In genomic region chr5:159217236-159217635, GRCh38 we compare ENCODE assay signal across 24 cellular contexts. TPM values are rescaled to one million over a fixed set of nuclear protein-coding genes. Genes with fewer than 3 reads are reported as not detected.
DNase-seq lines count a peak whose midpoint lies in the region; ATAC-seq, FAIRE-seq and TF ChIP-seq lines count a peak whose summit lies in the region.
"Had no signal": no experiment of that assay in that cellular context is flagged by ENCODE, and none has a peak within 500 bp of the region (broad histone marks: within the 10 kb centered on the region; RNA-seq: fewer than 3 reads in every experiment).

No MANE protein-coding gene starts in this region.

- H3K4me1 Mint-ChIP-seq in MCF 10A (ENCODE audit: insufficient read depth, unreplicated experiment) = peaks cover 69% of the 10 kb centered on the region
- peaks cover 19 to 21% of the 10 kb centered on the region in 2 donors for H3K4me1 Mint-ChIP-seq in natural killer cell treated with Interleukin-12 subunit alpha and Interleukin-12 subunit beta and Interleukin-15 and Interleukin-18, amount 100 ng/mL, for 72 hours (ENCODE audit: low read depth in 2 of 2)

- H3K79me2 ChIP-seq in GM12878 (ENCODE audit: control insufficient read depth, insufficient read depth, low read length) = no peaks in the 10 kb centered on the region

- no peak overlapping the region for H3K4me3 Mint-ChIP-seq in MCF 10A (ENCODE audit: unreplicated experiment)
- no peak overlapping the region for H3K4me3 Mint-ChIP-seq in natural killer cell treated with Interleukin-12 subunit alpha and Interleukin-12 subunit beta and Interleukin-15 and Interleukin-18, amount 100 ng/mL, for 72 hours
- H3K4me3 Mint-ChIP-seq: CD4-positive, alpha-beta T cell had no signal

- ATAC-seq in RWPE2 (ENCODE audit: low read depth) (no peak), GM12878 (peak; percentile 26)
- ATAC-seq in natural killer cell treated with Interleukin-12 subunit alpha and Interleukin-12 subunit beta and Interleukin-15 and Interleukin-18, amount 100 ng/mL, for 72 hours = peak; percentile 70 to 74
- ATAC-seq: HCT116, Panc1 had no signal

- no peaks in the 10 kb centered on the region for H4K20me1 ChIP-seq in GM12878 (ENCODE audit: control insufficient read depth, insufficient read depth)
- H4K20me1 ChIP-seq: BLaER1 treated with 17β-estradiol and CSF1 and Interleukin-3, amounts not matched to agents 10 nM and 100 nM had no signal

- TF ChIP-seq POLR2A in breast epithelium (IDR thresholded peaks at IDR 0.05) = no peak
- TF ChIP-seq POLR2A in GM12878 (IDR thresholded peaks at IDR 0.05; ENCODE audit: low read depth, low read length) = no peak

- in situ Hi-C loops in GM12878 (cut with MboI) = no loop called here

- H3K27me3 ChIP-seq in breast epithelium (no peaks in the 10 kb centered on the region), RWPE2 (ENCODE audit: insufficient read depth, poor library complexity, severe bottlenecking) (no peaks in the 10 kb centered on the region), GM12878 (replicated peaks in 1 of 2; ENCODE audit: control insufficient read depth in 2 of 2, insufficient read depth in 2 of 2, low read length in 1 of 2) (no peaks in the 10 kb centered on the region)
- H3K27me3 ChIP-seq: BLaER1 treated with 17β-estradiol and CSF1 and Interleukin-3, amounts not matched to agents 10 nM and 100 nM had no signal

- no peak overlapping the region for H3K4me2 ChIP-seq in GM12878 (ENCODE audit: control insufficient read depth, insufficient read depth)
- H3K4me2 ChIP-seq: A549; BLaER1 treated with 17β-estradiol and CSF1 and Interleukin-3, amounts not matched to agents 10 nM and 100 nM had no signal

- no peak for TF ChIP-seq RAD21 in GM12878 (IDR thresholded peaks at IDR 0.05; ENCODE audit: insufficient read depth, low read depth, low read length)

- no peak overlapping the region for H2AFZ ChIP-seq in GM12878 (ENCODE audit: control insufficient read depth, low read depth, low read length)

- RAD21 ChIA-PET in GM12878 (lab: Charles Lee; ENCODE audit: unreplicated experiment) = no interaction called here

- H3K9me3 Mint-ChIP-seq in MCF 10A (ENCODE audit: unreplicated experiment) = no peaks in the 10 kb centered on the region
- H3K9me3 Mint-ChIP-seq in natural killer cell treated with Interleukin-12 subunit alpha and Interleukin-12 subunit beta and Interleukin-15 and Interleukin-18, amount 100 ng/mL, for 72 hours = no peaks in the 10 kb centered on the region
- H3K9me3 Mint-ChIP-seq: CD4-positive, alpha-beta T cell had no signal

- no peak overlapping the region for H3K9ac ChIP-seq in GM12878 (ENCODE audit: control insufficient read depth, insufficient read depth, low read length)
- H3K9ac ChIP-seq: BLaER1 treated with 17β-estradiol and CSF1 and Interleukin-3, amounts not matched to agents 10 nM and 100 nM had no signal

- 47% methylated on average over 2 of the region's 2 CpGs for WGBS in GM12878 (ENCODE audit: insufficient coverage, insufficient replicate concordance, low lambda C conversion rate, missing lambda C conversion rate)

- peaks cover 8% of the 10 kb centered on the region for H3K36me3 Mint-ChIP-seq in MCF 10A (ENCODE audit: insufficient read depth, unreplicated experiment)
- H3K36me3 Mint-ChIP-seq in natural killer cell treated with Interleukin-12 subunit alpha and Interleukin-12 subunit beta and Interleukin-15 and Interleukin-18, amount 100 ng/mL, for 72 hours = no peaks in the 10 kb centered on the region

- DNase-seq in MCF 10A (ENCODE audit: unreplicated experiment) = no peak
- DNase-seq in breast epithelium (ENCODE audit: low spot score in 2 of 2) = no peak
- DNase-seq in RWPE2 (ENCODE audit: low spot score) = no peak
- DNase-seq in GM12878 (ENCODE audit: low read depth, low spot score) = no peak
- no peak for DNase-seq in natural killer cell treated with Interleukin-12 subunit alpha and Interleukin-12 subunit beta and Interleukin-15 and Interleukin-18, amount 100 ng/mL, for 72 hours (ENCODE audit: low spot score)
- no peak for DNase-seq in superior temporal gyrus (ENCODE audit: extremely low spot score)
- DNase-seq in COLO829 (ENCODE audit: low spot score) = no peak
- no peak for DNase-seq in NOMO-1 (lab: John Stamatoyannopoulos, UW; ENCODE audit: unreplicated experiment in 2 of 2)
- DNase-seq: AML-193; CD4-positive, alpha-beta T cell; COR-L47; Karpas-422; NCI-H1092 treated with DMSO at 0.1 percent for 48 hours; NCI-H1436; NCI-H187; NCI-H2081 treated with DMSO at 0.1 percent for 48 hours; NCI-H446 treated with DMSO at 0.1 percent for 48 hours; NCI-H526; SHP77 treated with DMSO at 0.1 percent for 48 hours had no signal

- H3K4me1 ChIP-seq in breast epithelium (peaks cover 0 to 3% of the 10 kb centered on the region in 2 donors), RWPE2 (ENCODE audit: insufficient read depth, poor library complexity, severe bottlenecking) (peaks cover 49% of the 10 kb centered on the region), GM12878 (ENCODE audit: control insufficient read depth, insufficient read depth, low read length) (no peaks in the 10 kb centered on the region)

- no peak for FAIRE-seq in GM12878 (lab: Jason Lieb, UNC)
- FAIRE-seq: A549 had no signal

- H3K4me3 ChIP-seq in breast epithelium (no peak overlapping the region), RWPE2 (ENCODE audit: severe bottlenecking) (no peak overlapping the region), GM12878 (no peak overlapping the region)
- H3K4me3 ChIP-seq: A549; BLaER1 treated with 17β-estradiol and CSF1 and Interleukin-3, amounts not matched to agents 10 nM and 100 nM had no signal

- POLR2A ChIA-PET in MCF 10A (lab: Yijun Ruan, JAX) (interaction anchor here (0.6 to 11.7 kb wide), 13 partner anchors 7 to 1156 kb away, joined by 3 to 234 read pairs (median 6); partner anchors contain the start of gene UBLCP1), GM12878 (lab: Charles Lee) (interaction anchor here (0.5 kb wide), 1 partner anchor 21 kb away, joined by 3 read pairs; no protein-coding TSS in a partner anchor)

- intact Hi-C loops in MCF 10A (cut with micrococcal nuclease) (no loop called here), breast epithelium (cut with DNase I; ENCODE audit: low total_unique reads) (no loop called here), GM12878 (cut with micrococcal nuclease; ENCODE audit: unreplicated experiment) (no loop called here)

- SMC1A ChIA-PET in GM12878 (lab: Charles Lee; ENCODE audit: uncharacterized antibody, unreplicated experiment) = interaction anchor here (0.6 to 3.1 kb wide), 5 partner anchors 9 to 72 kb away, joined by 3 to 9 read pairs (median 3); no protein-coding TSS in a partner anchor

- no peaks in the 10 kb centered on the region for H3K36me3 ChIP-seq in breast epithelium
- no peaks in the 10 kb centered on the region for H3K36me3 ChIP-seq in RWPE2 (ENCODE audit: low read depth)
- no peaks in the 10 kb centered on the region for H3K36me3 ChIP-seq in GM12878 (ENCODE audit: control insufficient read depth in 2 of 2, insufficient read depth in 2 of 2, low read length in 1 of 2)
- H3K36me3 ChIP-seq: BLaER1 treated with 17β-estradiol and CSF1 and Interleukin-3, amounts not matched to agents 10 nM and 100 nM had no signal

- CTCF ChIA-PET in MCF 10A (lab: Yijun Ruan, JAX) (interaction anchor here (0.6 to 4.1 kb wide), 10 partner anchors 8 to 67 kb away, joined by 3 to 18 read pairs (median 6); no protein-coding TSS in a partner anchor), GM12878 (lab: Yijun Ruan, JAX) (no interaction called here)

- no peak for TF ChIP-seq CTCF in MCF 10A (IDR thresholded peaks at IDR 0.05; ENCODE audit: unreplicated experiment)
- TF ChIP-seq CTCF in breast epithelium (IDR thresholded peaks at IDR 0.05) = no peak
- no peak for TF ChIP-seq CTCF in RWPE2 (IDR thresholded peaks at IDR 0.05; ENCODE audit: poor library complexity, severe bottlenecking)
- TF ChIP-seq CTCF in GM12878 (IDR thresholded peaks at IDR 0.05 in 2 of 3, conservative IDR thresholded peaks at IDR 0.05 in 1 of 3; ENCODE audit: control insufficient read depth in 2 of 3, extremely low read depth in 1 of 3, insufficient read depth in 1 of 3, low read depth in 3 of 3, low read length in 3 of 3) = no peak

- no peak for TF ChIP-seq EP300 in GM12878 (IDR thresholded peaks at IDR 0.05; ENCODE audit: borderline replicate concordance in 1 of 2, control insufficient read depth in 1 of 2, low read depth in 2 of 2, low read length in 2 of 2)

- BruUV-seq in MCF 10A (replicated peaks; lab: Mats Ljungman, UMichigan) = no TSS peak
- no TSS peak for BruUV-seq in GM12878 (replicated peaks; lab: Mats Ljungman, UMichigan)

- H3K27ac Mint-ChIP-seq in MCF 10A (ENCODE audit: low read depth, unreplicated experiment) = peak overlapping the region; percentile 41
- peak overlapping the region in 1 of 2 donors; percentile 6 for H3K27ac Mint-ChIP-seq in natural killer cell treated with Interleukin-12 subunit alpha and Interleukin-12 subunit beta and Interleukin-15 and Interleukin-18, amount 100 ng/mL, for 72 hours
- H3K27ac Mint-ChIP-seq: CD4-positive, alpha-beta T cell had no signal

- no peaks in the 10 kb centered on the region for H3K9me3 ChIP-seq in breast epithelium
- no peaks in the 10 kb centered on the region for H3K9me3 ChIP-seq in RWPE2 (ENCODE audit: severe bottlenecking)
- no peaks in the 10 kb centered on the region for H3K9me3 ChIP-seq in GM12878 (replicated peaks; ENCODE audit: control insufficient read depth, insufficient read depth, low read length)
- H3K9me3 ChIP-seq: A549; BLaER1 treated with 17β-estradiol and CSF1 and Interleukin-3, amounts not matched to agents 10 nM and 100 nM had no signal

- no peaks in the 10 kb centered on the region for H3K27me3 Mint-ChIP-seq in MCF 10A (ENCODE audit: insufficient read depth, unreplicated experiment)
- H3K27me3 Mint-ChIP-seq in natural killer cell treated with Interleukin-12 subunit alpha and Interleukin-12 subunit beta and Interleukin-15 and Interleukin-18, amount 100 ng/mL, for 72 hours = peaks cover 11 to 12% of the 10 kb centered on the region in 2 donors
- H3K27me3 Mint-ChIP-seq: CD4-positive, alpha-beta T cell had no signal

- no peak overlapping the region for H3K27ac ChIP-seq in breast epithelium
- H3K27ac ChIP-seq in RWPE2 (ENCODE audit: poor library complexity, severe bottlenecking) = peak overlapping the region; percentile 0
- H3K27ac ChIP-seq in GM12878 (ENCODE audit: control insufficient read depth, insufficient read depth) = no peak overlapping the region
- H3K27ac ChIP-seq: BLaER1 treated with 17β-estradiol and CSF1 and Interleukin-3, amounts not matched to agents 10 nM and 100 nM; RWPE1 had no signal

RNA-seq across cellular contexts. Expression of gene RNF145, which starts 7.9 kb away (rescaled TPM):
- total RNA-seq in MCF 10A (2022) = 122 and 157 TPM in 2 replicates
- 10 to 100 TPM; 40.5 to 68.2 (median 41.3) TPM for total RNA-seq in breast epithelium
- 94.8 and 97.9 TPM in 2 replicates for total RNA-seq in GM12878 (2013; cell fraction: nucleolus; rRNA removed)
- 46.6 and 54.6 TPM in 2 replicates for total RNA-seq in GM12878 (2014; rRNA removed)
- 29.7 and 29.9 TPM in 2 replicates for total RNA-seq in GM12878 (2014; rRNA removed; fragmentation: Illumina TruSeq; extraction: Trizol)
- 49.2 and 50.9 TPM in 2 replicates for total RNA-seq in GM12878 (2021)
- 16.6 TPM for polyA plus RNA-seq in GM12878 (2011; ENCODE audit: low read depth)
- 56.1 and 64.4 TPM in 2 replicates for polyA plus RNA-seq in GM12878 (2011; rRNA removed)
- 22.2 and 34.5 TPM in 2 replicates for polyA plus RNA-seq in GM12878 (2011; cell fraction: cytosol; rRNA removed)
- 47.3 and 49.5 TPM in 2 replicates for polyA plus RNA-seq in GM12878 (2011; cell fraction: nucleus; rRNA removed)
- polyA plus RNA-seq in GM12878 (2012) = 20.8 and 36.3 TPM in 2 replicates
- 58.1 and 75.0 TPM in 2 replicates for polyA plus RNA-seq in GM12878 (2014; fragmentation: Illumina TruSeq; extraction: Trizol)
- 10 to 100 TPM; 18.6 to 25.2 TPM for polyA plus RNA-seq in GM12878 (2014; fragmentation: Nextera tagmentation; extraction: Ambion mirVana)
- polyA plus RNA-seq in GM12878 (2014; rRNA removed) = 46.4 and 51.0 TPM in 2 replicates
- polyA plus RNA-seq in GM12878 (2016; fragmentation: Nextera tagmentation; extraction: Ambion mirVana) = 10 to 100 TPM in 1 of 2 experiments, 1 to 10 TPM in 1; 9.7 to 11.5 TPM
- 47.9 and 53.5 TPM in 2 replicates for polyA minus RNA-seq in GM12878 (2011; rRNA and poly(A)+ RNA removed)
- 17.3 and 17.9 TPM in 2 replicates for polyA minus RNA-seq in GM12878 (2011; cell fraction: cytosol; rRNA and poly(A)+ RNA removed)
- polyA minus RNA-seq in GM12878 (2011; cell fraction: nucleus; rRNA and poly(A)+ RNA removed) = 24.9 and 30.2 TPM in 2 replicates
- total RNA-seq in natural killer cell treated with Interleukin-12 subunit alpha and Interleukin-12 subunit beta and Interleukin-15 and Interleukin-18, amount 100 ng/mL, for 72 hours = 100 to 1,000 TPM in 1 of 2 donors, 10 to 100 TPM in 1; 92.3 to 113 TPM

RNA-seq across cellular contexts. Expression of gene UBLCP1, which starts 45.9 kb away (rescaled TPM):
- 74.4 and 89.6 TPM in 2 replicates for total RNA-seq in MCF 10A (2022)
- 10 to 100 TPM; 17.0 to 29.5 (median 24.3) TPM for total RNA-seq in breast epithelium
- total RNA-seq in GM12878 (2013; cell fraction: nucleolus; rRNA removed) = 6.8 and 7.5 TPM in 2 replicates
- 28.1 and 30.8 TPM in 2 replicates for total RNA-seq in GM12878 (2014; rRNA removed)
- 40.9 TPM in 2 replicates for total RNA-seq in GM12878 (2014; rRNA removed; fragmentation: Illumina TruSeq; extraction: Trizol)
- 19.8 and 22.2 TPM in 2 replicates for total RNA-seq in GM12878 (2021)
- polyA plus RNA-seq in GM12878 (2011; ENCODE audit: low read depth) = 7.6 TPM
- 18.8 and 27.4 TPM in 2 replicates for polyA plus RNA-seq in GM12878 (2011; rRNA removed)
- polyA plus RNA-seq in GM12878 (2011; cell fraction: cytosol; rRNA removed) = 6.3 and 8.5 TPM in 2 replicates
- polyA plus RNA-seq in GM12878 (2011; cell fraction: nucleus; rRNA removed) = 3.4 and 5.6 TPM in 2 replicates
- 16.6 and 17.6 TPM in 2 replicates for polyA plus RNA-seq in GM12878 (2012)
- 43.3 and 49.3 TPM in 2 replicates for polyA plus RNA-seq in GM12878 (2014; fragmentation: Illumina TruSeq; extraction: Trizol)
- polyA plus RNA-seq in GM12878 (2014; fragmentation: Nextera tagmentation; extraction: Ambion mirVana) = 10 to 100 TPM; 22.6 to 34.3 TPM
- polyA plus RNA-seq in GM12878 (2014; rRNA removed) = 21.4 and 29.9 TPM in 2 replicates
- polyA plus RNA-seq in GM12878 (2016; fragmentation: Nextera tagmentation; extraction: Ambion mirVana) = 10 to 100 TPM; 42.2 to 44.2 TPM
- polyA minus RNA-seq in GM12878 (2011; rRNA and poly(A)+ RNA removed) = 4.0 and 5.0 TPM in 2 replicates
- 3.2 and 4.2 TPM in 2 replicates for polyA minus RNA-seq in GM12878 (2011; cell fraction: cytosol; rRNA and poly(A)+ RNA removed)
- 2.4 and 5.1 TPM in 2 replicates for polyA minus RNA-seq in GM12878 (2011; cell fraction: nucleus; rRNA and poly(A)+ RNA removed)
- total RNA-seq in natural killer cell treated with Interleukin-12 subunit alpha and Interleukin-12 subunit beta and Interleukin-15 and Interleukin-18, amount 100 ng/mL, for 72 hours = 10 to 100 TPM; 20.3 to 31.9 TPM
